18 cellular contexts compared by ENCODE assay signal in the genomic region with DNA sequence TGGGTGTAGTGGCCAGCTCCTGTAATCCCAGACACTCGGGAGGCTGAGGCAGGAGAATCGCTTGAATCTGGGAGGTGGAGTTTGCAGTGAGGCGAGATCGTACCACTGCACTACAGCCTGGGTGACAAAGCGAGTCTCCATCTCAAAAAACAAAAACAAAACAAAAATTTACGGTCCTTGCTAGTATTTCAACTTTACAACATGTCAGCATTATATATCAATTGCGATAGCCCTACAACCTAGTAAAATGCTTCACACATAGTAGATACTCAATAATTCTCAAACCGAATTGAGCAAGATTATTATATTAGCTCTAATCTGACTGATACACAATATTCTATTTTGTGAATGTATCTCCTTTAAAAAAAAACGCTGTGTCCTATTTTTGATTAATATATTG.
DNase-seq lines count a peak whose midpoint lies in the region; ATAC-seq, FAIRE-seq and TF ChIP-seq lines count a peak whose summit lies in the region.
"Had no signal": no experiment of that assay in that cellular context is flagged by ENCODE, and none has a peak within 500 bp of the region (broad histone marks: within the 10 kb centered on the region; RNA-seq: fewer than 3 reads in every experiment).

No MANE protein-coding gene starts in this region.

- H3K4me2 ChIP-seq in HepG2 (ENCODE audit: low read depth, low read length) (no peak overlapping the region), K562 (ENCODE audit: insufficient read depth, low read length) (no peak overlapping the region)
- H3K4me2 ChIP-seq: BLaER1 treated with 17β-estradiol and CSF1 and Interleukin-3, amounts not matched to agents 10 nM and 100 nM had no signal

- no peak overlapping the region for H2AFZ ChIP-seq in HepG2 (ENCODE audit: low read length)
- H2AFZ ChIP-seq in K562 (ENCODE audit: low read depth, low read length), result no peak overlapping the region

- in situ Hi-C loops in HepG2 (cut with HindIII; ENCODE audit: extremely low pct_ligation_motif_present, low pct_unique_long_range_greater_than_20kb) (no loop called here), K562 (cut with MboI) (no loop called here)

- ATAC-seq in HepG2, result no peak
- ATAC-seq in right lobe of liver, result no peak
- ATAC-seq in K562, result no peak
- no peak for ATAC-seq in left lobe of liver
- ATAC-seq: CD8-positive, alpha-beta T cell had no signal

- WGBS in HepG2 (ENCODE audit: low lambda C conversion rate), result 19% methylated on average over 9 of the region's 9 CpGs
- 69% methylated on average over 9 of the region's 9 CpGs for WGBS in right lobe of liver (ENCODE audit: insufficient coverage, low coverage, low lambda C conversion rate, missing lambda C conversion rate)
- WGBS in K562 (ENCODE audit: insufficient coverage, low coverage, missing lambda C conversion rate), result 1% methylated on average over 8 of the region's 9 CpGs

- no peaks in the 10 kb centered on the region for H3K4me1 ChIP-seq in HepG2 (ENCODE audit: insufficient read depth, low read length)
- H3K4me1 ChIP-seq in right lobe of liver, result no peaks in the 10 kb centered on the region
- H3K4me1 ChIP-seq in K562 (replicated peaks in 1 of 2; ENCODE audit: control insufficient read depth in 2 of 2, insufficient read depth in 2 of 2, low read length in 2 of 2), result no peaks in the 10 kb centered on the region
- H3K4me1 ChIP-seq: Caco-2 had no signal

- no peak for TF ChIP-seq EP300 in HepG2 (IDR thresholded peaks at IDR 0.05; ENCODE audit: low read depth in 2 of 2, low read length in 2 of 2)
- TF ChIP-seq EP300 in HepG2 (CRISPR knock-in tag; IDR thresholded peaks at IDR 0.05; ENCODE audit: borderline replicate concordance), result no peak
- TF ChIP-seq EP300 in K562 (IDR thresholded peaks at IDR 0.05; ENCODE audit: low read length), result no peak

- peaks cover 26% of the 10 kb centered on the region for H3K9me3 ChIP-seq in HepG2 (ENCODE audit: low read length)
- H3K9me3 ChIP-seq in right lobe of liver, result no peaks in the 10 kb centered on the region
- no peaks in the 10 kb centered on the region; the same call in 1 of the 2 replicates for H3K9me3 ChIP-seq in K562 (replicated peaks; ENCODE audit: control insufficient read depth, insufficient read depth, low read depth, low read length)
- H3K9me3 ChIP-seq: BLaER1 treated with 17β-estradiol and CSF1 and Interleukin-3, amounts not matched to agents 10 nM and 100 nM; Caco-2 had no signal

- intact Hi-C loops in HepG2 (cut with micrococcal nuclease; ENCODE audit: unreplicated experiment), result no loop called here
- intact Hi-C loops in right lobe of liver (cut with DNase I), result no loop called here
- intact Hi-C loops in K562 (cut with micrococcal nuclease), result no loop called here

- no peak for TF ChIP-seq RAD21 in HepG2 (CRISPR knock-in tag; IDR thresholded peaks at IDR 0.05)
- TF ChIP-seq RAD21 in K562 (CRISPR knock-in tag; conservative IDR thresholded peaks at IDR 0.05 in 1 of 2, IDR thresholded peaks at IDR 0.05 in 1 of 2), result no peak

- no peak for TF ChIP-seq POLR2A in HepG2 (IDR thresholded peaks at IDR 0.05; ENCODE audit: insufficient read depth in 1 of 2, low read depth in 2 of 2, low read length in 2 of 2)
- TF ChIP-seq POLR2A in right lobe of liver (IDR thresholded peaks at IDR 0.05), result no peak
- no peak for TF ChIP-seq POLR2A in K562 (conservative IDR thresholded peaks at IDR 0.05)

- TF ChIP-seq CTCF in HepG2 (CRISPR knock-in tag; IDR thresholded peaks at IDR 0.05) (no peak), right lobe of liver (IDR thresholded peaks at IDR 0.05) (no peak), K562 (IDR thresholded peaks at IDR 0.05 in 2 of 3, conservative IDR thresholded peaks at IDR 0.05 in 1 of 3; ENCODE audit: insufficient read depth in 2 of 3, low read depth in 1 of 3, low read length in 3 of 3) (no peak)

- H3K27ac ChIP-seq in HepG2 (ENCODE audit: extremely low read length, insufficient read depth, low read length) (no peak overlapping the region), right lobe of liver (no peak overlapping the region), K562 (ENCODE audit: extremely low read depth, low read depth, low read length) (no peak overlapping the region)
- H3K27ac ChIP-seq: 22Rv1; BLaER1 treated with 17β-estradiol and CSF1 and Interleukin-3, amounts not matched to agents 10 nM and 100 nM; C4-2B had no signal

- H3K9me1 ChIP-seq in K562 (ENCODE audit: control insufficient read depth, insufficient read depth, low read length), result no peaks in the 10 kb centered on the region

- no peaks in the 10 kb centered on the region for H3K79me2 ChIP-seq in HepG2 (ENCODE audit: insufficient read depth, low read length)
- no peaks in the 10 kb centered on the region for H3K79me2 ChIP-seq in K562 (ENCODE audit: control insufficient read depth, insufficient read depth, low read length)

- H3K9ac ChIP-seq in HepG2 (ENCODE audit: insufficient read depth, low read depth, low read length) (no peak overlapping the region), K562 (ENCODE audit: insufficient read depth in 1 of 2, low read depth in 2 of 2, low read length in 2 of 2) (no peak overlapping the region)
- H3K9ac ChIP-seq: BLaER1 treated with 17β-estradiol and CSF1 and Interleukin-3, amounts not matched to agents 10 nM and 100 nM had no signal

- BruUV-seq in HepG2 (replicated peaks; lab: Mats Ljungman, UMichigan), result no TSS peak
- BruUV-seq in K562 (replicated peaks; lab: Mats Ljungman, UMichigan), result no TSS peak

- no peaks in the 10 kb centered on the region for H4K20me1 ChIP-seq in HepG2 (ENCODE audit: insufficient read depth, low read length)
- H4K20me1 ChIP-seq in K562 (replicated peaks; ENCODE audit: control insufficient read depth, insufficient read depth, low read length), result no peaks in the 10 kb centered on the region
- H4K20me1 ChIP-seq: BLaER1 treated with 17β-estradiol and CSF1 and Interleukin-3, amounts not matched to agents 10 nM and 100 nM had no signal

- no peaks in the 10 kb centered on the region for H3K27me3 ChIP-seq in HepG2 (ENCODE audit: control insufficient read depth in 1 of 2, insufficient read depth in 2 of 2, low read length in 2 of 2)
- H3K27me3 ChIP-seq in right lobe of liver, result no peaks in the 10 kb centered on the region
- H3K27me3 ChIP-seq in K562 (ENCODE audit: control insufficient read depth in 2 of 2, insufficient read depth in 2 of 2, low read length in 2 of 2), result no peaks in the 10 kb centered on the region
- H3K27me3 ChIP-seq: BLaER1 treated with 17β-estradiol and CSF1 and Interleukin-3, amounts not matched to agents 10 nM and 100 nM had no signal

- no peak for FAIRE-seq in HepG2 (lab: Jason Lieb, UNC)
- FAIRE-seq in K562 (lab: Jason Lieb, UNC), result no peak
- FAIRE-seq: D721Med, GM12891, GM19239 had no signal

- POLR2A ChIA-PET in HepG2 (lab: Yijun Ruan, JAX) (no interaction called here), K562 (lab: Yijun Ruan, JAX) (no interaction called here)

- no peak for DNase-seq in HepG2 (ENCODE audit: low spot score)
- DNase-seq in right lobe of liver, result no peak
- no peak for DNase-seq in K562 (ENCODE audit: extremely low read depth in 1 of 4, low spot score in 3 of 4)
- DNase-seq in AML-193 (lab: John Stamatoyannopoulos, UW), result no peak
- no peak for DNase-seq in left lobe of liver (ENCODE audit: low spot score)
- DNase-seq: ACHN; Caco-2; Calu3; CD4-positive, alpha-beta T cell; CD8-positive, alpha-beta T cell; DMS79 treated with DMSO at 0.1 percent for 48 hours; GF-D8 had no signal

- H3K4me3 ChIP-seq in HepG2 (replicated peaks in 1 of 3; ENCODE audit: insufficient read depth in 1 of 3, low read depth in 2 of 3, low read length in 3 of 3), result no peak overlapping the region
- H3K4me3 ChIP-seq in right lobe of liver, result no peak overlapping the region
- H3K4me3 ChIP-seq in K562, result no peak overlapping the region
- H3K4me3 ChIP-seq: BLaER1 treated with 17β-estradiol and CSF1 and Interleukin-3, amounts not matched to agents 10 nM and 100 nM had no signal

- CTCF ChIA-PET in HepG2 (lab: Yijun Ruan, JAX; ENCODE audit: low intra/inter-chr PET ratio, low total read pairs) (no interaction called here), K562 (lab: Yijun Ruan, JAX; ENCODE audit: low intra/inter-chr PET ratio) (interaction anchor here (0.7 kb wide), 1 partner anchor 133 kb away, joined by 4 read pairs; no protein-coding TSS in a partner anchor)

- H3K36me3 ChIP-seq in HepG2 (replicated peaks in 1 of 2; ENCODE audit: control insufficient read depth in 1 of 2, insufficient read depth in 2 of 2, low read length in 2 of 2) (no peaks in the 10 kb centered on the region), right lobe of liver (no peaks in the 10 kb centered on the region), K562 (ENCODE audit: control insufficient read depth, insufficient read depth, low read length) (no peaks in the 10 kb centered on the region)
- H3K36me3 ChIP-seq: BLaER1 treated with 17β-estradiol and CSF1 and Interleukin-3, amounts not matched to agents 10 nM and 100 nM had no signal

TF ChIP-seq in HepG2, 621 proteins besides CTCF, POLR2A, EP300 and RAD21 (continues in another document):
- TF ChIP-seq PHF21A (CRISPR knock-in tag; IDR thresholded peaks at IDR 0.05), result no peak
- peak; percentile 23 to 62; a peak in 2 of 4 replicates for TF ChIP-seq MAFK (conservative IDR thresholded peaks at IDR 0.05 in 1 of 2, IDR thresholded peaks at IDR 0.05 in 1 of 2; ENCODE audit: low read length in 2 of 2)
- TF ChIP-seq MAFF (IDR thresholded peaks at IDR 0.05; ENCODE audit: low read depth, low read length), result peak; percentile 60

TF ChIP-seq in K562, 482 proteins besides CTCF, POLR2A, EP300 and RAD21:
- TF ChIP-seq ZNF316 (IDR thresholded peaks at IDR 0.05) (0 out of 2 replicates have a peak, but pooled peaks have one; percentile 43), BDP1 (IDR thresholded peaks at IDR 0.05; ENCODE audit: insufficient read depth, insufficient read length) (no peak)
